ENCODE assay signal across 20 cellular contexts in genomic region chr6:13807691-13808090, GRCh38. TPM values are rescaled to one million over a fixed set of nuclear protein-coding genes. Genes with fewer than 3 reads are reported as not detected.
A peak's percentile ranks its signal among the peaks of the same experiment; 100 is the strongest.
DNase-seq lines count a peak whose midpoint lies in the region; ATAC-seq and TF ChIP-seq lines count a peak whose summit lies in the region.
"Had no signal": no experiment of that assay in that cellular context is flagged by ENCODE, and none has a peak within 500 bp of the region (broad histone marks: within the 10 kb centered on the region; RNA-seq: fewer than 3 reads in every experiment).

No MANE protein-coding gene starts in this region.

- H3K4me3 ChIP-seq in brain microvascular endothelial cell (ENCODE audit: low read depth, low read length), result no peak overlapping the region
- H3K4me3 ChIP-seq in osteoblast (ENCODE audit: insufficient read depth, low read length), result no peak overlapping the region
- H3K4me3 ChIP-seq in testis, result no peak overlapping the region
- H3K4me3 ChIP-seq: PC-9, SK-N-MC had no signal

- H4K20me1 ChIP-seq in osteoblast (ENCODE audit: insufficient read depth, low read length), result peaks cover 9% of the 10 kb centered on the region

- H3K4me3 Mint-ChIP-seq in T-helper 17 cell, result no peak overlapping the region
- H3K4me3 Mint-ChIP-seq: B cell; CD8-positive, alpha-beta T cell; H9 had no signal

- H3K27ac ChIP-seq in brain microvascular endothelial cell, result no peak overlapping the region
- H3K27ac ChIP-seq in osteoblast (ENCODE audit: low read depth, low read length), result no peak overlapping the region
- H3K27ac ChIP-seq in testis, result no peak overlapping the region
- H3K27ac ChIP-seq: PC-9, SK-N-MC had no signal

- H3K36me3 Mint-ChIP-seq in T-helper 17 cell (ENCODE audit: low read depth), result no peaks in the 10 kb centered on the region

- H3K27me3 Mint-ChIP-seq in T-helper 17 cell, result no peaks in the 10 kb centered on the region
- H3K27me3 Mint-ChIP-seq: B cell had no signal

- peaks cover 21% of the 10 kb centered on the region for H3K4me1 Mint-ChIP-seq in T-helper 17 cell

- no peaks in the 10 kb centered on the region for H3K27me3 ChIP-seq in brain microvascular endothelial cell (replicated peaks)
- H3K27me3 ChIP-seq in osteoblast (ENCODE audit: insufficient read depth, low read length), result no peaks in the 10 kb centered on the region
- H3K27me3 ChIP-seq in testis, result no peaks in the 10 kb centered on the region

- WGBS in testis, 2 donors, result 87 to 98% methylated on average over 4 of the region's 4 CpGs

- H3K27ac Mint-ChIP-seq in T-helper 17 cell, result peak overlapping the region; percentile 39
- H3K27ac Mint-ChIP-seq: B cell had no signal

- H3K9me3 ChIP-seq in T-helper 17 cell (ENCODE audit: control insufficient read depth, low read length, poor library complexity, severe bottlenecking) (no peaks in the 10 kb centered on the region), osteoblast (ENCODE audit: low read depth, low read length) (no peaks in the 10 kb centered on the region), testis (no peaks in the 10 kb centered on the region)

- intact Hi-C loops in testis (cut with DNase I; ENCODE audit: low total_unique reads), result no loop called here

- ATAC-seq in T-helper 17 cell, result no peak
- ATAC-seq in GM21526 (IDR thresholded peaks at IDR 0.05; ENCODE audit: low FRiP score, unreplicated experiment), result no peak
- ATAC-seq: CD8-positive, alpha-beta T cell; Right ventricle myocardium inferior had no signal

- TF ChIP-seq CTCF in brain microvascular endothelial cell (IDR thresholded peaks at IDR 0.05; ENCODE audit: low read depth, low read length, missing control alignments) (no peak), osteoblast (IDR thresholded peaks at IDR 0.05; ENCODE audit: extremely low read depth, low read depth, low read length) (no peak), testis (IDR thresholded peaks at IDR 0.05) (no peak), GM13976 (IDR thresholded peaks at IDR 0.05; ENCODE audit: borderline replicate concordance, control extremely low read depth, extremely low read depth, insufficient read depth, missing control alignments) (no peak)

- no peak overlapping the region for H3K4me2 ChIP-seq in osteoblast (ENCODE audit: insufficient read depth, low read length)
- H3K4me2 ChIP-seq: PC-9 had no signal

- no peak for TF ChIP-seq POLR2A in testis (IDR thresholded peaks at IDR 0.05)

- peaks cover 54% of the 10 kb centered on the region for H3K79me2 ChIP-seq in osteoblast (ENCODE audit: insufficient read depth, low read length)

- DNase-seq in EL (peak; percentile 30), T-helper 17 cell (no peak), brain microvascular endothelial cell (peak; percentile 38), osteoblast (ENCODE audit: insufficient read length, low spot score, missing footprints) (peak; percentile 58), amniotic stem cell (lab: John Stamatoyannopoulos, UW) (no peak), testis (no peak), GM13976 (ENCODE audit: low spot score) (no peak)
- DNase-seq: ACHN; CD8-positive, alpha-beta T cell; DMS79 treated with DMSO at 0.1 percent for 48 hours; H9; Kasumi-1; NCI-H1417 treated with DMSO at 0.1 percent for 48 hours; NCI-H2029 treated with DMSO at 0.1 percent for 48 hours; NCI-H69; PC-9 had no signal

- H3K4me1 ChIP-seq in osteoblast (ENCODE audit: insufficient read depth, low read length) (peaks cover 8% of the 10 kb centered on the region), testis (peaks cover 11% of the 10 kb centered on the region)

- in situ Hi-C loops in brain microvascular endothelial cell (cut with HindIII; ENCODE audit: low pct_ligation_motif_present, low sequenced_read_pairs) (no loop called here), GM13976 (cut with MboI; ENCODE audit: low sequenced_read_pairs, unreplicated experiment) (no loop called here)

- H2AFZ ChIP-seq in osteoblast (ENCODE audit: low read length), result no peak overlapping the region
- H2AFZ ChIP-seq: PC-9 had no signal

- H3K36me3 ChIP-seq in brain microvascular endothelial cell (replicated peaks) (no peaks in the 10 kb centered on the region), osteoblast (ENCODE audit: insufficient read depth, low read length) (peaks cover 7% of the 10 kb centered on the region), testis (ENCODE audit: low read depth, missing control alignments) (no peaks in the 10 kb centered on the region)

RNA-seq across cellular contexts. Expression of gene MCUR1, which starts 6.7 kb away (rescaled TPM):
- total RNA-seq in T-helper 17 cell, result 10 to 100 TPM; 10.2 to 22.3 TPM
- 13.6 and 14.8 TPM in 2 replicates for total RNA-seq in osteoblast
- total RNA-seq in testis, result 10 to 100 TPM; 12.8 to 18.5 TPM
- 12.0 TPM for polyA plus RNA-seq in testis (ENCODE audit: insufficient read depth, low read depth, low replicate concordance)

Comparison
In these comparisons a context has a peak if more than half of its experiments do, and no peak if none do; other contexts are left out.
1. DNase-seq: peak in EL (single experiment), brain microvascular endothelial cell (single experiment) and osteoblast (single experiment); none in T-helper 17 cell (0 of 3), amniotic stem cell (single experiment), testis (single experiment) and GM13976 (single experiment).